Comparison of ENCODE assay signal across 21 cellular contexts in the genomic region with DNA sequence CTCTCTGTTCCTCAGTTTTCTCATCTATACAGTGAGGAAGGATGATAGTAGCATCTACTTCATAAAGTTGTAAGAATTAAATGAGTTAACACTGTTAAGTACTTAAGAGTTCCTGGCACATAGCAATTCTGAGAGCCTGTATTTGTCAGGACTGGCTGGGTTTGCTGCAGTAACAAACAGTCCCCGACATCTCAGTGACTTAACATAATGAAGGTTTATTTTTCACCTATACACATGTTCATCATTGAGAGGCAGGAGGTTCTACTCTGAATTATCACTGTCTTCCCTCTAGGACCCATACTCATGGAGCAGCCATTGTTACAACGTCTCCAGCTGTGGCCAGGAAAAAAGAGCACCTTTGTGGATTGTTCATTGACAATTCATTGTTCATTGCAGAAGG.
A peak's percentile ranks its signal among the peaks of the same experiment; 100 is the strongest.
DNase-seq lines count a peak whose midpoint lies in the region; TF ChIP-seq lines count a peak whose summit lies in the region.
"Had no signal": no experiment of that assay in that cellular context is flagged by ENCODE, and none has a peak within 500 bp of the region (broad histone marks: within the 10 kb centered on the region; RNA-seq: fewer than 3 reads in every experiment).

No MANE protein-coding gene starts in this region.

- no peak overlapping the region for H3K4me3 Mint-ChIP-seq in CD14-positive monocyte
- H3K4me3 Mint-ChIP-seq: CD4-positive, alpha-beta T cell; CD8-positive, alpha-beta memory T cell had no signal

- peak overlapping the region in 6 of 7 donors; percentile 65 to 91 (median 84) for H3K27ac Mint-ChIP-seq in CD14-positive monocyte
- H3K27ac Mint-ChIP-seq: CD4-positive, alpha-beta T cell; CD8-positive, alpha-beta memory T cell had no signal

- no peak for DNase-seq in CD14-positive monocyte (ENCODE audit: low spot score)
- DNase-seq in WERI-Rb-1, result no peak
- DNase-seq in NOMO-1 treated with DMSO at 0.1 percent for 48 hours (lab: John Stamatoyannopoulos, UW; ENCODE audit: unreplicated experiment), result no peak
- DNase-seq in activated CD4-positive, alpha-beta T cell treated with anti-CD3 and anti-CD28 coated beads for 1 hour, result no peak
- DNase-seq in SW 1271 (lab: John Stamatoyannopoulos, UW), result no peak
- DNase-seq: 8988T; ACHN; BE2C; CD4-positive, alpha-beta T cell; CD8-positive, alpha-beta memory T cell; DMS 273 treated with DMSO at 0.1 percent for 48 hours; DMS79; EL; GDM1; GM23248; H7; HCEC 1CT had no signal

- H3K27ac ChIP-seq in BLaER1 (no peak overlapping the region), WERI-Rb-1 (peak overlapping the region; percentile 56; the same call in 1 of the 2 replicates)
- H3K27ac ChIP-seq: A549, C4-2B, GM23248 had no signal

- no peaks in the 10 kb centered on the region for H3K9me3 ChIP-seq in BLaER1
- peaks cover 11% of the 10 kb centered on the region for H3K9me3 ChIP-seq in WERI-Rb-1 (ENCODE audit: severe bottlenecking)
- H3K9me3 ChIP-seq: A549, BE2C had no signal

- peak overlapping the region; percentile 60 for H3K4me2 ChIP-seq in BLaER1
- H3K4me2 ChIP-seq: A549 had no signal

- H3K36me3 ChIP-seq in BLaER1 (no peaks in the 10 kb centered on the region), WERI-Rb-1 (no peaks in the 10 kb centered on the region)
- H3K36me3 ChIP-seq: BE2C had no signal

- TF ChIP-seq CTCF in CD14-positive monocyte (IDR thresholded peaks at IDR 0.05) (no peak), WERI-Rb-1 (IDR thresholded peaks at IDR 0.05; ENCODE audit: low read depth, low read length) (no peak)

- intact Hi-C loops in CD14-positive monocyte (cut with micrococcal nuclease), result loop anchor here in 1 of 2 donors (10.0 kb wide), 1 partner anchor 299 kb away; no protein-coding TSS in a partner anchor

- H3K36me3 Mint-ChIP-seq in CD14-positive monocyte, result no peaks in the 10 kb centered on the region
- H3K36me3 Mint-ChIP-seq: CD8-positive, alpha-beta memory T cell had no signal

- no peaks in the 10 kb centered on the region for H4K20me1 ChIP-seq in BLaER1

- H3K4me1 Mint-ChIP-seq in CD14-positive monocyte, result peaks cover 21% of the 10 kb centered on the region

- H3K27me3 Mint-ChIP-seq in CD14-positive monocyte (ENCODE audit: low read depth in 3 of 3), result peaks cover 5 to 8% (median 6%) of the 10 kb centered on the region in 3 donors
- H3K27me3 Mint-ChIP-seq: CD4-positive, alpha-beta T cell had no signal

- no peak overlapping the region for H3K4me3 ChIP-seq in BLaER1
- H3K4me3 ChIP-seq in WERI-Rb-1 (ENCODE audit: low read depth, low read length), result no peak overlapping the region
- H3K4me3 ChIP-seq: A549, GM12878, GM23248 had no signal

- H3K4me1 ChIP-seq in BLaER1, result peaks cover 47% of the 10 kb centered on the region
- H3K4me1 ChIP-seq: A549 had no signal

- no peaks in the 10 kb centered on the region for H3K9me3 Mint-ChIP-seq in CD14-positive monocyte
- H3K9me3 Mint-ChIP-seq: CD4-positive, alpha-beta T cell; CD8-positive, alpha-beta memory T cell had no signal

- no peak overlapping the region for H3K9ac ChIP-seq in BLaER1
- H3K9ac ChIP-seq: GM23248 had no signal

- no peaks in the 10 kb centered on the region for H3K27me3 ChIP-seq in BLaER1
- H3K27me3 ChIP-seq in WERI-Rb-1 (ENCODE audit: insufficient read depth, low read depth, severe bottlenecking), result no peaks in the 10 kb centered on the region
- H3K27me3 ChIP-seq: BE2C had no signal
